Comparison of ENCODE assay signal across 13 cellular contexts in genomic region chr15:59892995-59893394, GRCh38.
A peak's percentile ranks its signal among the peaks of the same experiment; 100 is the strongest.
DNase-seq lines count a peak whose midpoint lies in the region; ATAC-seq and TF ChIP-seq lines count a peak whose summit lies in the region.
"Had no signal": no experiment of that assay in that cellular context is flagged by ENCODE, and none has a peak within 500 bp of the region (broad histone marks: within the 10 kb centered on the region; RNA-seq: fewer than 3 reads in every experiment).

No MANE protein-coding gene starts in this region.

- no peak for ATAC-seq in Right ventricle myocardium inferior
- ATAC-seq in GM18909 (IDR thresholded peaks at IDR 0.05; ENCODE audit: poor library complexity, unreplicated experiment) = no peak
- ATAC-seq in HG03095 (IDR thresholded peaks at IDR 0.05; ENCODE audit: unreplicated experiment) = no peak
- ATAC-seq: lower lobe of right lung had no signal

- intact Hi-C loops in Right ventricle myocardium inferior (cut with DNase I) = no loop called here

- no peak overlapping the region for H2AFZ ChIP-seq in hepatocyte

- H3K79me2 ChIP-seq in hepatocyte = no peaks in the 10 kb centered on the region

- no peak for TF ChIP-seq CTCF in cardiac muscle cell (IDR thresholded peaks at IDR 0.05; ENCODE audit: low read depth, low read length)
- TF ChIP-seq CTCF in hepatocyte (IDR thresholded peaks at IDR 0.05; ENCODE audit: poor library complexity) = no peak
- no peak for TF ChIP-seq CTCF in Peyer's patch (IDR thresholded peaks at IDR 0.05)

- no peak for TF ChIP-seq POLR2A in Peyer's patch (IDR thresholded peaks at IDR 0.05)

- H3K27ac ChIP-seq in cardiac muscle cell = no peak overlapping the region
- H3K27ac ChIP-seq in hepatocyte = no peak overlapping the region
- no peak overlapping the region for H3K27ac ChIP-seq in Peyer's patch
- H3K27ac ChIP-seq: lower lobe of right lung, spleen, upper lobe of left lung had no signal

- H3K4me1 ChIP-seq in cardiac muscle cell (ENCODE audit: low read depth) = no peaks in the 10 kb centered on the region
- no peaks in the 10 kb centered on the region for H3K4me1 ChIP-seq in adipocyte (ENCODE audit: control insufficient read depth, insufficient read depth, low read length)
- H3K4me1 ChIP-seq in hepatocyte (ENCODE audit: insufficient read depth) = no peaks in the 10 kb centered on the region
- no peaks in the 10 kb centered on the region for H3K4me1 ChIP-seq in Peyer's patch
- H3K4me1 ChIP-seq: lower lobe of right lung, spleen, upper lobe of left lung had no signal

- H4K20me1 ChIP-seq in hepatocyte (ENCODE audit: insufficient read depth, poor library complexity, severe bottlenecking) = no peaks in the 10 kb centered on the region

- 59% methylated on average over 1 of the region's 1 CpG for WGBS in hepatocyte (ENCODE audit: low lambda C conversion rate, missing lambda C conversion rate)

- DNase-seq in cardiac muscle cell (ENCODE audit: low read depth in 1 of 2, low spot score in 1 of 2) (peak; percentile 37 to 76), Right ventricle myocardium inferior (ENCODE audit: missing footprints) (no peak), adipocyte (ENCODE audit: low read depth) (peak; percentile 28), hepatocyte (ENCODE audit: low spot score) (peak; percentile 59), NCI-H1694 (lab: John Stamatoyannopoulos, UW) (no peak), Peyer's patch (no peak)
- DNase-seq: activated CD8-positive, alpha-beta memory T cell treated with anti-CD3 and anti-CD28 coated beads for 24 hours; activated naive CD8-positive, alpha-beta T cell treated with anti-CD3 and anti-CD28 coated beads, Interleukin-2, amount 10 ng/mL, durations not matched to agents 7 days and 5 days; lower lobe of right lung; spleen; upper lobe of left lung had no signal

- no peak overlapping the region for H3K4me3 ChIP-seq in cardiac muscle cell
- no peak overlapping the region for H3K4me3 ChIP-seq in adipocyte (ENCODE audit: low read length)
- no peak overlapping the region for H3K4me3 ChIP-seq in hepatocyte
- no peak overlapping the region for H3K4me3 ChIP-seq in Peyer's patch
- H3K4me3 ChIP-seq: lower lobe of right lung, spleen, upper lobe of left lung had no signal

- H3K36me3 ChIP-seq in cardiac muscle cell (no peaks in the 10 kb centered on the region), adipocyte (ENCODE audit: control insufficient read depth, insufficient read depth, low read length, severe bottlenecking) (no peaks in the 10 kb centered on the region), hepatocyte (replicated peaks; ENCODE audit: insufficient read depth, low read depth) (no peaks in the 10 kb centered on the region), Peyer's patch (no peaks in the 10 kb centered on the region)
- H3K36me3 ChIP-seq: lower lobe of right lung, spleen, upper lobe of left lung had no signal

- no peaks in the 10 kb centered on the region for H3K9me3 ChIP-seq in cardiac muscle cell (ENCODE audit: low read depth)
- peaks cover 3% of the 10 kb centered on the region for H3K9me3 ChIP-seq in adipocyte (ENCODE audit: control insufficient read depth, low read length)
- H3K9me3 ChIP-seq in hepatocyte (ENCODE audit: low read depth) = no peaks in the 10 kb centered on the region
- no peaks in the 10 kb centered on the region for H3K9me3 ChIP-seq in Peyer's patch
- H3K9me3 ChIP-seq: lower lobe of right lung, upper lobe of left lung had no signal

- H3K9ac ChIP-seq in adipocyte (ENCODE audit: low read length) = no peak overlapping the region

- H3K9me2 ChIP-seq in hepatocyte (replicated peaks; ENCODE audit: insufficient read depth) = no peaks in the 10 kb centered on the region

- H3K27me3 ChIP-seq in cardiac muscle cell = no peaks in the 10 kb centered on the region
- peaks cover 37% of the 10 kb centered on the region for H3K27me3 ChIP-seq in adipocyte (replicated peaks; ENCODE audit: control insufficient read depth, insufficient read depth, low read length)
- peaks cover 18% of the 10 kb centered on the region for H3K27me3 ChIP-seq in hepatocyte
- no peaks in the 10 kb centered on the region for H3K27me3 ChIP-seq in Peyer's patch
- H3K27me3 ChIP-seq: upper lobe of left lung had no signal

- H3K4me2 ChIP-seq in hepatocyte = no peak overlapping the region

Comparison
In these comparisons a context has a peak if more than half of its experiments do, and no peak if none do; other contexts are left out.
1. DNase-seq: peak in cardiac muscle cell (2 of 2), adipocyte (single experiment) and hepatocyte (single experiment); none in Right ventricle myocardium inferior (single experiment), NCI-H1694 (single experiment) and Peyer's patch (0 of 3).